Comparison of ENCODE assay signal across 1 cellular context in the genomic region with DNA sequence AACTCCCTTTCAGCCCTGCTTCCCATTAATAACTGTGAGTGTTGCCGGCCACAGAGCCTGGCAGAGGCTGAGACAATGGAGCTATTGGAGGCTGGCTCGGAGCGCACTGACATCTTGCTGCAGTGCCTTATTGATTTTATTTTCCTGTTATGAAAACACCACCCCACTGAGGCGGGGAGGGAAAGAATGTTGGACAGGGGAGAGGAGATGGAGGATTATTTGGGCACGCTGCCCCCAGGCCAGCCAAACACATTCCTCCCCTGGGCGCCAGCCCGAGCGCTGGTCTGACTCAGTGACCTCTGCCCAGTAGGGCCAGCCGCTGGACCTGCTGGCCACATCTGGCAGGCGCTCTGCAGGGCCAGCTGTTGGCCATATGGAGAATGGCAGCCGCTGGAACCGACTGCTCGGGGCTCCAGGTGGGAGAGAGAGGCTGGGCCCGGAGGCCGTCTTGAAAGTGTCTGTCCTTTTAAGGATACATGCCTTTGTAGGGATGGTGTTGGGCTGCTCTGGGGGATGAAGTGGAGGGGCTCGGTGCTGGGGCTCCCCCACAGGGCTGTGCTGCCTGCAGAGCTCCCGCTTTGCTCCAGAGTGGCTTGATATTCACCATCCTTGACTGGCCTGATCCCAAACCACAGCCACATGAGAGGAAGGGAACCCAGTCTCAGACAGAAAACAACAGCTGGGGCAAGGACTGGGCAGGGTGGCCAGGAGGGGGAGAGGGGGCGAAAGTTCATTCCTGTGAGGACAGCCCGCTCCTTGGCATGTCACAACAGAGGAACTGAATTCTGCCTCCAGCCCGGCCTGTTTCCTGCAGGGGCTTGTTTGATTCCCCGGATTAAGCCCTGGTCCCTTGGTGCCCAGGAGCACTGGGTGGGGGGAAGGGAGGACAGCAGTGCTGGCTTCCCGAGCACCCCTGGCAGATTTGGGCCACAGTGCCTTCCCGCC.
TF ChIP-seq lines count a peak whose summit lies in the region.

No MANE protein-coding gene starts in this region.

TF ChIP-seq in H1, 55 proteins besides CTCF, POLR2A, EP300 and RAD21:
- no peak for TF ChIP-seq CBX5 (IDR thresholded peaks at IDR 0.05; ENCODE audit: low read depth, low read length)
- TF ChIP-seq CHD2 (IDR thresholded peaks at IDR 0.05; ENCODE audit: low read length), result no peak
- TF ChIP-seq ZNF274 (IDR thresholded peaks at IDR 0.05; ENCODE audit: borderline replicate concordance, extremely low read depth, low read length), result no peak
- no peak for TF ChIP-seq CHD7 (IDR thresholded peaks at IDR 0.05; ENCODE audit: insufficient replicate concordance, low read length)
- TF ChIP-seq SP2 (IDR thresholded peaks at IDR 0.05; ENCODE audit: low read length), result no peak
- TF ChIP-seq JUND (IDR thresholded peaks at IDR 0.05; ENCODE audit: low read length), result no peak
- peak; percentile 39; the same call in 1 of the 2 replicates for TF ChIP-seq SRF (IDR thresholded peaks at IDR 0.05; ENCODE audit: low read depth, low read length)
- TF ChIP-seq CTBP2 (IDR thresholded peaks at IDR 0.05; ENCODE audit: borderline replicate concordance, insufficient read depth, insufficient read length, low read length), result no peak
